8 cellular contexts compared by ENCODE assay signal in the genomic region with DNA sequence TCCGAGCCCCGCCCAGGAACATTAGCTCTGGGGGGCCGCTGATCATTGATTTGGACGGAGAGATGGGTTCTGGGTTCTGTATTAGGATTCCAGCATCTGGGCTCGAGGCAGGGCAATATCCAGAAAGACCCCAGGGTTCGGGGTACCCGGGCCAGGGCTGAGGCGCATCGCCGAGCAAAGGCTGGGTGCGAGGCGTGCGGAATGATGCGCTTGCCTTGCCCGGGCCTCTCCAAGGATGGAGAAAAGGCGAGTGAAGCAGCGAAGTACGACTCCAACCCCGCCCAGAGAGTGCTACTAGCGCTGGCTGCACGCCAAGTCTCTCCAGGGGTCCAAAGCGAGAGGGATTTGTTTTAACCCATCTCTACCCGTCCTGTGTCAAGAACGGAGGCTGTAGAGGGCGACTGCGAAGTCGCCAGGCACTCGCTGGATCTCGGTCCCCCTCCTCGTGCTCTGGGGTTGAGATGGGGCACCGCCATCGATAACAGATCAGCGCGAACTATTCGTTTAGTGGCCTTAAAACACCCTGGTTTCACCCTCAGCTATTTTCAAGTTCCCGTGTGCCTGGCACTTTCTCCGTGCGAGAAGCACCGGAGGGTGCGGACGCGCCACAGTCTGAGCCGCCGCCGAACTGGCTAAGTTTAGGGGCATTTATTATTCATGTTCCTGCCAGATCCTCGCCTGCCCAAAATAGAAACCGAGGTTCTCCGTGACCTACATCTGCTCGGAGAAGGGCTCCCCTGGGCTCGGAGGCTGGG. TPM values are rescaled to one million over a fixed set of nuclear protein-coding genes. Genes with fewer than 3 reads are reported as not detected.
A peak's percentile ranks its signal among the peaks of the same experiment; 100 is the strongest.
DNase-seq lines count a peak whose midpoint lies in the region; ATAC-seq and TF ChIP-seq lines count a peak whose summit lies in the region.

No MANE protein-coding gene starts in this region.

- CTCF ChIA-PET in HEK293T (lab: Yijun Ruan, JAX) (interaction anchor here (0.8 kb wide), 1 partner anchor 9 kb away, joined by 3 read pairs; no protein-coding TSS in a partner anchor), WTC11 (lab: Charles Lee) (interaction anchor here (1.0 kb wide), 1 partner anchor 194 kb away, joined by 3 read pairs; no protein-coding TSS in a partner anchor)

- peaks cover 42% of the 10 kb centered on the region for H3K4me1 Mint-ChIP-seq in WTC11

- peaks cover 12% of the 10 kb centered on the region for H3K4me1 ChIP-seq in mucosa of descending colon (ENCODE audit: low read depth)

- H3K27ac Mint-ChIP-seq in WTC11: no peak overlapping the region

- peak; percentile 15 for DNase-seq in HEK293T (ENCODE audit: extremely low spot score)
- peak; percentile 82 for DNase-seq in WTC11 (ENCODE audit: low spot score)
- peak; percentile 43 for DNase-seq in left kidney (ENCODE audit: low read depth, low spot score)
- no peak for DNase-seq in mucosa of descending colon

- no peaks in the 10 kb centered on the region; the same call in 1 of the 2 replicates for H3K36me3 Mint-ChIP-seq in WTC11

- H3K27me3 Mint-ChIP-seq in WTC11 (ENCODE audit: low read depth): peaks cover 100% of the 10 kb centered on the region

- H3K36me3 ChIP-seq in mucosa of descending colon (ENCODE audit: low read depth): no peaks in the 10 kb centered on the region

- TF ChIP-seq CTCF in 22Rv1 (IDR thresholded peaks at IDR 0.05): peak; percentile 9; the same call in 1 of the 2 replicates
- no peak for TF ChIP-seq CTCF in WTC11 (IDR thresholded peaks at IDR 0.05)
- no peak for TF ChIP-seq CTCF in mucosa of descending colon (IDR thresholded peaks at IDR 0.05)

- peak overlapping the region; percentile 76 for H3K27ac ChIP-seq in 22Rv1

- POLR2A ChIA-PET in HEK293T (lab: Yijun Ruan, JAX): no interaction called here
- POLR2A ChIA-PET in WTC11 (lab: Charles Lee): no interaction called here

- peak overlapping the region; percentile 76 for H3K4me3 Mint-ChIP-seq in WTC11

- intact Hi-C loops in mucosa of descending colon (cut with DNase I, micrococcal nuclease): no loop called here

- ATAC-seq in WTC11 (peak; percentile 13), GM21423 (IDR thresholded peaks at IDR 0.05; ENCODE audit: unreplicated experiment) (no peak), GM21390 (IDR thresholded peaks at IDR 0.05; ENCODE audit: unreplicated experiment) (no peak), HG03342 (IDR thresholded peaks at IDR 0.05; ENCODE audit: unreplicated experiment) (no peak), mucosa of descending colon (no peak)

- no peak overlapping the region for H3K4me3 ChIP-seq in mucosa of descending colon

- H3K9me3 Mint-ChIP-seq in WTC11: no peaks in the 10 kb centered on the region

- no peaks in the 10 kb centered on the region for H3K9me3 ChIP-seq in mucosa of descending colon

TF ChIP-seq in HEK293T, 16 proteins besides CTCF, POLR2A, EP300 and RAD21:
- TF ChIP-seq BHLHE40 (IDR thresholded peaks at IDR 0.05; ENCODE audit: borderline replicate concordance) (no peak), CTBP1 (IDR thresholded peaks at IDR 0.05; ENCODE audit: borderline replicate concordance) (no peak), FOXK2 (IDR thresholded peaks at IDR 0.05) (no peak), SUZ12 (IDR thresholded peaks at IDR 0.05) (no peak), SP1 (IDR thresholded peaks at IDR 0.05) (no peak), HDGF (IDR thresholded peaks at IDR 0.05; ENCODE audit: borderline replicate concordance) (no peak), NFRKB (IDR thresholded peaks at IDR 0.05) (no peak), LEF1 (IDR thresholded peaks at IDR 0.05; ENCODE audit: borderline replicate concordance) (no peak), TARDBP (IDR thresholded peaks at IDR 0.05) (no peak), ELF4 (IDR thresholded peaks at IDR 0.05) (no peak), ZNF384 (IDR thresholded peaks at IDR 0.05) (no peak), FOXM1 (IDR thresholded peaks at IDR 0.05; ENCODE audit: borderline replicate concordance) (no peak), FOXA1 (IDR thresholded peaks at IDR 0.05) (no peak), L3MBTL2 (conservative IDR thresholded peaks at IDR 0.05) (no peak), ARNT (IDR thresholded peaks at IDR 0.05) (no peak)
- TF ChIP-seq, protein P1, sequence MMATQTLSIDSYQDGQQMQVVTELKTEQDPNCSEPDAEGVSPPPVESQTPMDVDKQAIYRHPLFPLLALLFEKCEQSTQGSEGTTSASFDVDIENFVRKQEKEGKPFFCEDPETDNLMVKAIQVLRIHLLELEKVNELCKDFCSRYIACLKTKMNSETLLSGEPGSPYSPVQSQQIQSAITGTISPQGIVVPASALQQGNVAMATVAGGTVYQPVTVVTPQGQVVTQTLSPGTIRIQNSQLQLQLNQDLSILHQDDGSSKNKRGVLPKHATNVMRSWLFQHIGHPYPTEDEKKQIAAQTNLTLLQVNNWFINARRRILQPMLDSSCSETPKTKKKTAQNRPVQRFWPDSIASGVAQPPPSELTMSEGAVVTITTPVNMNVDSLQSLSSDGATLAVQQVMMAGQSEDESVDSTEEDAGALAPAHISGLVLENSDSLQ (IDR thresholded peaks at IDR 0.05): no peak

TF ChIP-seq in WTC11, 78 proteins besides CTCF, POLR2A, EP300 and RAD21:
- TF ChIP-seq, protein P2, sequence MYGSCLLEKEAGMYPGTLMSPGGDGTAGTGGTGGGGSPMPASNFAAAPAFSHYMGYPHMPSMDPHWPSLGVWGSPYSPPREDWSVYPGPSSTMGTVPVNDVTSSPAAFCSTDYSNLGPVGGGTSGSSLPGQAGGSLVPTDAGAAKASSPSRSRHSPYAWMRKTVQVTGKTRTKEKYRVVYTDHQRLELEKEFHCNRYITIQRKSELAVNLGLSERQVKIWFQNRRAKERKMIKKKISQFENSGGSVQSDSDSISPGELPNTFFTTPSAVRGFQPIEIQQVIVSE (CRISPR knock-in tag; IDR thresholded peaks at IDR 0.05; ENCODE audit: borderline replicate concordance): no peak
- TF ChIP-seq FOXP1 (CRISPR knock-in tag; IDR thresholded peaks at IDR 0.05; ENCODE audit: borderline replicate concordance): no peak
- TF ChIP-seq NFE2L1 (CRISPR knock-in tag; IDR thresholded peaks at IDR 0.05): no peak
- no peak for TF ChIP-seq NR3C1 (CRISPR knock-in tag; conservative IDR thresholded peaks at IDR 0.05; ENCODE audit: low read depth)
- TF ChIP-seq FOXP4 (CRISPR knock-in tag; IDR thresholded peaks at IDR 0.05): 0 out of 2 replicates have a peak, but pooled peaks have one; percentile 44
- TF ChIP-seq, protein P3, sequence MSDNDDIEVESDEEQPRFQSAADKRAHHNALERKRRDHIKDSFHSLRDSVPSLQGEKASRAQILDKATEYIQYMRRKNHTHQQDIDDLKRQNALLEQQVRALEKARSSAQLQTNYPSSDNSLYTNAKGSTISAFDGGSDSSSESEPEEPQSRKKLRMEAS (CRISPR knock-in tag; IDR thresholded peaks at IDR 0.05): peak; percentile 48; the same call in 1 of the 2 replicates
- TF ChIP-seq EMX1 (CRISPR knock-in tag; IDR thresholded peaks at IDR 0.05): no peak
- TF ChIP-seq FOXK1 (CRISPR knock-in tag; IDR thresholded peaks at IDR 0.05): no peak
- no peak for TF ChIP-seq JAZF1 (CRISPR knock-in tag; IDR thresholded peaks at IDR 0.05)
- TF ChIP-seq ZNF138 (CRISPR knock-in tag; conservative IDR thresholded peaks at IDR 0.05): no peak

RNA-seq across cellular contexts. Expression of gene ADCYAP1, which starts 1.9 kb away (rescaled TPM):
- total RNA-seq in WTC11 (2021) (not detected in 3 replicates), mucosa of descending colon (1 to 10 TPM in 1 of 3 donors, under 1 TPM in 2; 0.17 to 3.4 (median 0.41) TPM)

Comparison
In these comparisons a context has a peak if more than half of its experiments do, and no peak if none do; other contexts are left out.
1. DNase-seq: peak in HEK293T (single experiment), WTC11 (single experiment) and left kidney (single experiment); none in mucosa of descending colon (0 of 3).